Comparison of ENCODE assay signal across 12 cellular contexts in the genomic region with DNA sequence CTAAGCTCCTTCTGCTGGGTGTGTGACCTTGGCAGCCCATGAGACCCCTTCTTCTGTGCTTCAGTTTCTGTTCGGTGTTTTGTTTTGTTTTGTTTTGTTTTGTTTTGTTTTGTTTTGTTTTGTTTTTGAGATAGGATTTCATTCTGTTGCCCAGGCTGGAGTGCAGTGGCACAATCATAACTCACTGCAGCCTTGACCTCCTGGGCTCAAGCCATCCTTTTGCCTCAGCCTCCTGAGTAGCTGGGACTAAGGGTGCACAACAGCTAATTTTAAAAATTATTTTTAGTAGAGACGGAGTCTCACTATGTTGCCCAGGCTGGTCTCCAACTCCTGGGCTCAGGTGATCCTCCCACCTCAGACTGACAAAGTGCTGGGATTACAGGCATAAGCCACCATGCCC. TPM values are rescaled to one million over a fixed set of nuclear protein-coding genes. Genes with fewer than 3 reads are reported as not detected.
"Had no signal": no experiment of that assay in that cellular context is flagged by ENCODE, and none has a peak within 500 bp of the region (broad histone marks: within the 10 kb centered on the region; RNA-seq: fewer than 3 reads in every experiment).

No MANE protein-coding gene starts in this region.

RNA-seq across cellular contexts. Expression of a gene that starts 48.6 kb away (rescaled TPM):
- total RNA-seq: activated CD4-positive, alpha-beta memory T cell treated with anti-CD3 and anti-CD28 coated beads for 36 hours; activated CD4-positive, alpha-beta T cell treated with anti-CD3 and anti-CD28 coated beads for 36 hours; activated CD8-positive, alpha-beta memory T cell treated with anti-CD3 and anti-CD28 coated beads, Interleukin-2, amount 10 ng/mL, durations not matched to agents 7 days and 5 days; activated CD8-positive, alpha-beta T cell treated with anti-CD3 and anti-CD28 coated beads for 36 hours; activated T-helper 2 cell treated with anti-CD3 and anti-CD28 coated beads, Interferon-gamma antibody, Interleukin-2, Interleukin-4, amounts not matched to agents 10 μg/mL and 5 μg/mL and 100 μg/mL, durations not matched to agents 14 hours and 24 hours and 36 hours; ascending aorta; bronchial epithelial cell; cardiac muscle cell; chondrocyte; colonic mucosa; T-helper 1 cell treated with Interleukin-12 subunit alpha and Interleukin-12 subunit beta and Interleukin-4 antibody, amounts not matched to agents 30 ng/mL and 1 ng/mL, for 36 hours; WTC11 had no signal
- polyA plus RNA-seq: cardiac muscle cell had no signal

RNA-seq across cellular contexts. Expression of a gene that starts 52.9 kb away (rescaled TPM):
- total RNA-seq: activated CD4-positive, alpha-beta memory T cell treated with anti-CD3 and anti-CD28 coated beads for 36 hours; activated CD4-positive, alpha-beta T cell treated with anti-CD3 and anti-CD28 coated beads for 36 hours; activated CD8-positive, alpha-beta memory T cell treated with anti-CD3 and anti-CD28 coated beads, Interleukin-2, amount 10 ng/mL, durations not matched to agents 7 days and 5 days; activated CD8-positive, alpha-beta T cell treated with anti-CD3 and anti-CD28 coated beads for 36 hours; activated T-helper 2 cell treated with anti-CD3 and anti-CD28 coated beads, Interferon-gamma antibody, Interleukin-2, Interleukin-4, amounts not matched to agents 10 μg/mL and 5 μg/mL and 100 μg/mL, durations not matched to agents 14 hours and 24 hours and 36 hours; ascending aorta; bronchial epithelial cell; cardiac muscle cell; chondrocyte; colonic mucosa; T-helper 1 cell treated with Interleukin-12 subunit alpha and Interleukin-12 subunit beta and Interleukin-4 antibody, amounts not matched to agents 30 ng/mL and 1 ng/mL, for 36 hours; WTC11 had no signal
- polyA plus RNA-seq: cardiac muscle cell had no signal

RNA-seq across cellular contexts. Expression of a gene that starts 55.8 kb away (rescaled TPM):
- total RNA-seq: activated CD4-positive, alpha-beta memory T cell treated with anti-CD3 and anti-CD28 coated beads for 36 hours; activated CD4-positive, alpha-beta T cell treated with anti-CD3 and anti-CD28 coated beads for 36 hours; activated CD8-positive, alpha-beta memory T cell treated with anti-CD3 and anti-CD28 coated beads, Interleukin-2, amount 10 ng/mL, durations not matched to agents 7 days and 5 days; activated CD8-positive, alpha-beta T cell treated with anti-CD3 and anti-CD28 coated beads for 36 hours; activated T-helper 2 cell treated with anti-CD3 and anti-CD28 coated beads, Interferon-gamma antibody, Interleukin-2, Interleukin-4, amounts not matched to agents 10 μg/mL and 5 μg/mL and 100 μg/mL, durations not matched to agents 14 hours and 24 hours and 36 hours; ascending aorta; bronchial epithelial cell; chondrocyte; colonic mucosa; T-helper 1 cell treated with Interleukin-12 subunit alpha and Interleukin-12 subunit beta and Interleukin-4 antibody, amounts not matched to agents 30 ng/mL and 1 ng/mL, for 36 hours; WTC11 had no signal
- polyA plus RNA-seq: cardiac muscle cell had no signal
